8 cellular contexts compared by ENCODE assay signal in the genomic region with DNA sequence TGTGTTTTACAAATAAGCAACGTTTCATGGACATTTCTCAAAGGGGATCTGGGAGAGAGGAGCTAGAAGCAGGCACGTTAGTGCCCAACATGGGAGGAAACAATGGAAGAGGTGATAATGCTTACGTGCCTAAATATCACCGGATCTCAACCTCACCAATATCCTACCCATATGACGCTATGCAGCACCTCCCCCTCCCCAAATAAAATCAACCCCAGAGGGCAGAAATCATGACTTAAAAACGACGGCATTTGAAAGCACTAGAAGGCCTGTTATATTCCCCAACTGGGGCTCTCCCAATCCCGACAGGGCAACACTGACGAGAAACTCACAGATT. TPM values are rescaled to one million over a fixed set of nuclear protein-coding genes. Genes with fewer than 3 reads are reported as not detected.
DNase-seq lines count a peak whose midpoint lies in the region; ATAC-seq and TF ChIP-seq lines count a peak whose summit lies in the region.

No MANE protein-coding gene starts in this region.

- H3K27ac ChIP-seq in AG04450 (ENCODE audit: low read depth, low read length) (peak overlapping the region; percentile 69), mammary epithelial cell (ENCODE audit: insufficient read depth, low read depth, low read length) (peak overlapping the region; percentile 95), uterus (peak overlapping the region; percentile 82 to 88)

- peaks cover 51% of the 10 kb centered on the region for H3K79me2 ChIP-seq in mammary epithelial cell (ENCODE audit: insufficient read depth, low read length)

- POLR2A ChIA-PET in AG04450 (lab: Yijun Ruan, JAX): interaction anchor here (1.0 kb wide), 2 partner anchors 9 to 159 kb away, joined by 3 read pairs; no protein-coding TSS in a partner anchor

- peak overlapping the region; percentile 94 for H2AFZ ChIP-seq in mammary epithelial cell (ENCODE audit: low read depth, low read length)

- WGBS in mammary epithelial cell (ENCODE audit: low coverage, missing lambda C conversion rate): 2% methylated on average over 9 of the region's 9 CpGs

- TSS peak; percentile 43 for BruUV-seq in mammary epithelial cell (replicated peaks; lab: Mats Ljungman, UMichigan)

- H3K9ac ChIP-seq in mammary epithelial cell (ENCODE audit: insufficient read depth, low read length): peak overlapping the region; percentile 97

- no peaks in the 10 kb centered on the region for H3K27me3 ChIP-seq in AG04450 (ENCODE audit: control insufficient read depth, insufficient read depth, low read length)
- H3K27me3 ChIP-seq in mammary epithelial cell (ENCODE audit: insufficient read depth, low read length): no peaks in the 10 kb centered on the region
- no peaks in the 10 kb centered on the region for H3K27me3 ChIP-seq in uterus

- H4K20me1 ChIP-seq in mammary epithelial cell (ENCODE audit: insufficient read depth, low read length): no peaks in the 10 kb centered on the region

- peak overlapping the region; percentile 79 for H3K4me2 ChIP-seq in mammary epithelial cell (ENCODE audit: insufficient read depth, low read depth, low read length)

- H3K4me1 ChIP-seq in mammary epithelial cell (ENCODE audit: insufficient read depth, low read length): peaks cover 5% of the 10 kb centered on the region
- H3K4me1 ChIP-seq in uterus: no peaks in the 10 kb centered on the region

- TF ChIP-seq CTCF in AG04450 (IDR thresholded peaks at IDR 0.05; ENCODE audit: low read depth, low read length) (no peak), mammary epithelial cell (conservative IDR thresholded peaks at IDR 0.05 in 1 of 2, IDR thresholded peaks at IDR 0.05 in 1 of 2; ENCODE audit: extremely low read depth in 1 of 2, insufficient read depth in 1 of 2, low read depth in 1 of 2, low read length in 2 of 2) (no peak), uterus (IDR thresholded peaks at IDR 0.05) (no peak)

- H3K36me3 ChIP-seq in mammary epithelial cell (ENCODE audit: insufficient read depth, low read length): no peaks in the 10 kb centered on the region
- no peaks in the 10 kb centered on the region for H3K36me3 ChIP-seq in uterus

- intact Hi-C loops in mammary epithelial cell (cut with micrococcal nuclease) (loop anchor here (1.0 kb wide), 1 partner anchor 8 kb away; no protein-coding TSS in a partner anchor), uterus (cut with DNase I; ENCODE audit: low total_unique reads) (no loop called here)

- H3K9me3 ChIP-seq in AG04450 (ENCODE audit: control insufficient read depth, insufficient read depth, low read length) (no peaks in the 10 kb centered on the region), mammary epithelial cell (replicated peaks; ENCODE audit: insufficient read depth, low read length) (no peaks in the 10 kb centered on the region), uterus (no peaks in the 10 kb centered on the region)

- CTCF ChIA-PET in AG04450 (lab: Charles Lee) (interaction anchor here (0.6 kb wide), 1 partner anchor 14 kb away, joined by 4 read pairs; no protein-coding TSS in a partner anchor), mammary epithelial cell (lab: Charles Lee; ENCODE audit: low non-redundant PET) (no interaction called here)

- in situ Hi-C loops in mammary epithelial cell (cut with MboI; ENCODE audit: low sequenced_read_pairs in 2 of 2): no loop called here

- no peak for TF ChIP-seq POLR2A in uterus (IDR thresholded peaks at IDR 0.05)

- DNase-seq in AG04450 (ENCODE audit: low read depth, low spot score): no peak
- peak; percentile 33 for DNase-seq in M059J (ENCODE audit: low read depth)
- no peak for DNase-seq in mammary epithelial cell
- DNase-seq in lung microvascular endothelial cell (ENCODE audit: low read depth in 2 of 2): peak; percentile 39 to 45
- DNase-seq in uterus: no peak
- no peak for DNase-seq in NCI-H1694 treated with DMSO at 0.1 percent for 48 hours (lab: John Stamatoyannopoulos, UW)

- dilution Hi-C loops in mammary epithelial cell (cut with HindIII; ENCODE audit: low sequenced_read_pairs): no loop called here

- peak overlapping the region; percentile 94 for H3K4me3 ChIP-seq in AG04450 (ENCODE audit: low read depth, low read length)
- H3K4me3 ChIP-seq in mammary epithelial cell (replicated peaks in 1 of 3; ENCODE audit: insufficient read depth in 1 of 3, low read depth in 2 of 3, low read length in 3 of 3): peak overlapping the region; percentile 74 to 88 (median 84)
- H3K4me3 ChIP-seq in uterus: peak overlapping the region; percentile 61 to 90

- ATAC-seq in GM19452 (IDR thresholded peaks at IDR 0.05; ENCODE audit: unreplicated experiment) (peak; percentile 3), GM19328 (IDR thresholded peaks at IDR 0.05; ENCODE audit: unreplicated experiment) (no peak)

RNA-seq across cellular contexts. Expression of gene HBS1L, which starts 0.4 kb away (rescaled TPM):
- polyA plus RNA-seq in AG04450 (2011; rRNA removed): 74.2 and 101 TPM in 2 replicates
- 59.5 and 100 TPM in 2 replicates for polyA minus RNA-seq in AG04450 (2011; rRNA and poly(A)+ RNA removed)
- 98.1 and 137 TPM in 2 replicates for total RNA-seq in M059J (2014; rRNA removed; shearing (Covaris generic))
- total RNA-seq in mammary epithelial cell: 10 to 100 TPM; 81.3 to 98.7 TPM
- 46.6 TPM for polyA plus RNA-seq in mammary epithelial cell
- polyA minus RNA-seq in mammary epithelial cell: 85.6 TPM
- total RNA-seq in lung microvascular endothelial cell: 60.8 and 74.8 TPM in 2 replicates
- 100 to 1,000 TPM in 1 of 4 donors, 10 to 100 TPM in 3; 23.8 to 116 (median 69.2) TPM for total RNA-seq in uterus

Comparison
In these comparisons a context has a peak if more than half of its experiments do, and no peak if none do; other contexts are left out.
1. DNase-seq: peak in M059J (single experiment) and lung microvascular endothelial cell (2 of 2); none in AG04450 (single experiment), mammary epithelial cell (single experiment), uterus (0 of 2) and NCI-H1694 treated with DMSO at 0.1 percent for 48 hours (single experiment).
2. Peak in every context shown above with its lines, with median percentiles within 50 percentile points of each other: H3K27ac ChIP-seq and H3K4me3 ChIP-seq.